ENCODE assay signal across 21 cellular contexts in genomic region chr6:14397518-14397901, GRCh38.
DNase-seq lines count a peak whose midpoint lies in the region; ATAC-seq and TF ChIP-seq lines count a peak whose summit lies in the region.
"Had no signal": no experiment of that assay in that cellular context is flagged by ENCODE, and none has a peak within 500 bp of the region (broad histone marks: within the 10 kb centered on the region; RNA-seq: fewer than 3 reads in every experiment).

No MANE protein-coding gene starts in this region.

- no peaks in the 10 kb centered on the region for H3K36me3 Mint-ChIP-seq in memory B cell
- H3K36me3 Mint-ChIP-seq in activated naive CD8-positive, alpha-beta T cell treated with anti-CD3 and anti-CD28 coated beads for 36 hours, result no peaks in the 10 kb centered on the region

- no peaks in the 10 kb centered on the region for H3K9me3 Mint-ChIP-seq in memory B cell
- no peaks in the 10 kb centered on the region for H3K9me3 Mint-ChIP-seq in activated naive CD8-positive, alpha-beta T cell treated with anti-CD3 and anti-CD28 coated beads for 36 hours
- H3K9me3 Mint-ChIP-seq: CD4-positive, alpha-beta T cell had no signal

- H3K27ac ChIP-seq in RWPE2 (ENCODE audit: poor library complexity, severe bottlenecking), result no peak overlapping the region

- H3K4me3 Mint-ChIP-seq in memory B cell, result peak overlapping the region; percentile 60
- no peak overlapping the region for H3K4me3 Mint-ChIP-seq in activated naive CD8-positive, alpha-beta T cell treated with anti-CD3 and anti-CD28 coated beads for 36 hours
- H3K4me3 Mint-ChIP-seq: CD4-positive, alpha-beta T cell; GM23338 had no signal

- no peaks in the 10 kb centered on the region for H3K27me3 ChIP-seq in RWPE2 (ENCODE audit: insufficient read depth, poor library complexity, severe bottlenecking)

- DNase-seq in RWPE2 (ENCODE audit: low spot score), result no peak
- no peak for DNase-seq in memory B cell (ENCODE audit: low spot score in 2 of 2)
- no peak for DNase-seq in stimulated activated naive CD4-positive, alpha-beta T cell (lab: John Stamatoyannopoulos, UW)
- no peak for DNase-seq in NCI-H1694 treated with DMSO at 0.1 percent for 48 hours (lab: John Stamatoyannopoulos, UW)
- DNase-seq in activated naive CD8-positive, alpha-beta T cell treated with anti-CD3 and anti-CD28 coated beads for 36 hours, result no peak
- DNase-seq: AML-193, NCI-H1417, NCI-H187 treated with DMSO at 0.1 percent for 48 hours, NCI-H2227 treated with DMSO at 0.1 percent for 48 hours, NCI-H510A treated with DMSO at 0.1 percent for 48 hours, NCI-H774, OCI-M1, SIG-M5 had no signal

- no peaks in the 10 kb centered on the region for H3K4me1 ChIP-seq in RWPE2 (ENCODE audit: insufficient read depth, poor library complexity, severe bottlenecking)

- H3K27ac Mint-ChIP-seq in memory B cell, result peak overlapping the region; percentile 10
- no peak overlapping the region for H3K27ac Mint-ChIP-seq in activated naive CD8-positive, alpha-beta T cell treated with anti-CD3 and anti-CD28 coated beads for 36 hours
- H3K27ac Mint-ChIP-seq: CD4-positive, alpha-beta T cell had no signal

- no peak overlapping the region for H3K4me3 ChIP-seq in RWPE2 (ENCODE audit: severe bottlenecking)
- H3K4me3 ChIP-seq: GM12878, GM23338, K562 had no signal

- H3K9me3 ChIP-seq in RWPE2 (ENCODE audit: severe bottlenecking), result no peaks in the 10 kb centered on the region

- ATAC-seq in HG02610 (IDR thresholded peaks at IDR 0.05; ENCODE audit: unreplicated experiment), result peak; percentile 19
- no peak for ATAC-seq in RWPE2 (ENCODE audit: low read depth)
- peak; percentile 40 for ATAC-seq in memory B cell (ENCODE audit: low read depth)
- ATAC-seq in HG03135 (IDR thresholded peaks at IDR 0.05; ENCODE audit: unreplicated experiment), result no peak
- ATAC-seq: GM12878, HCT116, SK-N-SH treated with all-trans-retinoic acid at 6 μM for 48 hours had no signal

- no peaks in the 10 kb centered on the region for H3K36me3 ChIP-seq in RWPE2 (ENCODE audit: low read depth)

- peaks cover 24% of the 10 kb centered on the region for H3K4me1 Mint-ChIP-seq in memory B cell
- no peaks in the 10 kb centered on the region for H3K4me1 Mint-ChIP-seq in activated naive CD8-positive, alpha-beta T cell treated with anti-CD3 and anti-CD28 coated beads for 36 hours

- TF ChIP-seq CTCF in RWPE2 (IDR thresholded peaks at IDR 0.05; ENCODE audit: poor library complexity, severe bottlenecking), result peak; percentile 3

- no peaks in the 10 kb centered on the region for H3K27me3 Mint-ChIP-seq in memory B cell
- peaks cover 4% of the 10 kb centered on the region for H3K27me3 Mint-ChIP-seq in activated naive CD8-positive, alpha-beta T cell treated with anti-CD3 and anti-CD28 coated beads for 36 hours
- H3K27me3 Mint-ChIP-seq: CD4-positive, alpha-beta T cell had no signal

Comparison
In these comparisons a context has a peak if more than half of its experiments do, and no peak if none do; other contexts are left out.
1. ATAC-seq: peak in HG02610 (single experiment) and memory B cell (single experiment); none in RWPE2 (single experiment) and HG03135 (single experiment).